In genomic region chr7:836429-836828, GRCh38 we compare ENCODE assay signal across 8 cellular contexts. TPM values are rescaled to one million over a fixed set of nuclear protein-coding genes. Genes with fewer than 3 reads are reported as not detected.
DNase-seq lines count a peak whose midpoint lies in the region; ATAC-seq and TF ChIP-seq lines count a peak whose summit lies in the region.

No MANE protein-coding gene starts in this region.

- H3K9me3 ChIP-seq in prostate gland, result no peaks in the 10 kb centered on the region

- intact Hi-C loops in prostate gland (cut with DNase I), result loop anchor here (5.0 kb wide), 1 partner anchor 36 kb away; no protein-coding TSS in a partner anchor

- TF ChIP-seq POLR2A in prostate gland (IDR thresholded peaks at IDR 0.05), result no peak

- H3K4me3 ChIP-seq in prostate gland, result no peak overlapping the region

- H3K27ac ChIP-seq in prostate gland, result peak overlapping the region in 1 of 2 donors; percentile 22

- 70% methylated on average over 5 of the region's 5 CpGs for WGBS in prostate gland

- peak; percentile 6 for ATAC-seq in esophagus mucosa

- DNase-seq in ELF-1 (ENCODE audit: low read depth, low spot score), result peak; percentile 49
- DNase-seq in RKO (ENCODE audit: low spot score), result peak; percentile 17
- no peak for DNase-seq in prostate gland (ENCODE audit: low spot score)
- no peak for DNase-seq in NCI-H1092 (lab: John Stamatoyannopoulos, UW)
- DNase-seq in activated CD8-positive, alpha-beta memory T cell treated with anti-CD3 and anti-CD28 coated beads for 24 hours, result no peak
- no peak for DNase-seq in COLO829 (ENCODE audit: low spot score)
- no peak for DNase-seq in dedifferentiated amniotic fluid mesenchymal stem cell (ENCODE audit: extremely low spot score)

- TF ChIP-seq CTCF in prostate gland (IDR thresholded peaks at IDR 0.05), result peak in 3 of 4 experiments; percentile 28 to 46 (median 33)

- peaks cover 6% of the 10 kb centered on the region for H3K4me1 ChIP-seq in prostate gland (replicated peaks)

- H3K27me3 ChIP-seq in prostate gland (replicated peaks; ENCODE audit: insufficient read depth), result no peaks in the 10 kb centered on the region

- no peaks in the 10 kb centered on the region for H3K36me3 ChIP-seq in prostate gland

RNA-seq across cellular contexts. Expression of gene SUN1, which starts 4.2 kb away (rescaled TPM):
- total RNA-seq in esophagus mucosa (63.0 TPM), prostate gland (100 to 1,000 TPM; 106 to 177 TPM)

RNA-seq across cellular contexts. Expression of gene GET4, which starts 39.9 kb away (rescaled TPM):
- total RNA-seq in esophagus mucosa, result 21.6 TPM
- 10 to 100 TPM; 50.0 to 91.9 TPM for total RNA-seq in prostate gland

Comparison
In these comparisons a context has a peak if more than half of its experiments do, and no peak if none do; other contexts are left out.
1. DNase-seq: peak in ELF-1 (single experiment) and RKO (single experiment); none in prostate gland (single experiment), NCI-H1092 (single experiment), activated CD8-positive, alpha-beta memory T cell treated with anti-CD3 and anti-CD28 coated beads for 24 hours (single experiment), COLO829 (single experiment) and dedifferentiated amniotic fluid mesenchymal stem cell (single experiment).